8 cellular contexts compared by ENCODE assay signal in genomic region chr20:59455392-59456341, GRCh38.
DNase-seq lines count a peak whose midpoint lies in the region; ATAC-seq, FAIRE-seq and TF ChIP-seq lines count a peak whose summit lies in the region.

No MANE protein-coding gene starts in this region.

- H3K4me2 ChIP-seq in K562 (ENCODE audit: insufficient read depth, low read length) = no peak overlapping the region

- in situ Hi-C loops in KBM-7 (cut with MboI; ENCODE audit: low pct_unique_long_range_greater_than_20kb, low sequenced_read_pairs) = no loop called here
- in situ Hi-C loops in K562 (cut with MboI) = no loop called here

- H3K9me3 ChIP-seq in K562 (replicated peaks; ENCODE audit: control insufficient read depth, insufficient read depth, low read depth, low read length) = no peaks in the 10 kb centered on the region
- no peaks in the 10 kb centered on the region for H3K9me3 ChIP-seq in upper lobe of right lung

- no peaks in the 10 kb centered on the region for H3K9me1 ChIP-seq in K562 (ENCODE audit: control insufficient read depth, insufficient read depth, low read length)

- peak; percentile 49; the same call in 1 of the 3 replicates for ATAC-seq in K562
- peak; percentile 19 for ATAC-seq in upper lobe of right lung

- DNase-seq in COLO829 (ENCODE audit: low spot score) (peak; percentile 69), KBM-7 (peak; percentile 4), K562 (ENCODE audit: extremely low read depth in 1 of 4, low spot score in 3 of 4) (peak; percentile 20 to 31 (median 22)), kidney epithelial cell (ENCODE audit: low read depth) (no peak), upper lobe of right lung (no peak), NCI-H128 (lab: John Stamatoyannopoulos, UW; ENCODE audit: unreplicated experiment) (no peak), HCEC 1CT (no peak)
- no peak for DNase-seq in stimulated activated CD4-positive, alpha-beta T cell treated with anti-CD3 and anti-CD28 coated beads, Interleukin-15, amount 100 ng/mL, for 24 hours

- H4K20me1 ChIP-seq in K562 (replicated peaks; ENCODE audit: control insufficient read depth, insufficient read depth, low read length) = no peaks in the 10 kb centered on the region; the same call in 1 of the 2 replicates

- H3K4me3 ChIP-seq in K562 = no peak overlapping the region
- no peak overlapping the region for H3K4me3 ChIP-seq in kidney epithelial cell (ENCODE audit: low read depth, low read length)
- no peak overlapping the region for H3K4me3 ChIP-seq in upper lobe of right lung

- H3K36me3 ChIP-seq in K562 (ENCODE audit: control insufficient read depth, insufficient read depth, low read length) = no peaks in the 10 kb centered on the region
- no peaks in the 10 kb centered on the region for H3K36me3 ChIP-seq in kidney epithelial cell (ENCODE audit: control insufficient read depth, insufficient read depth, low read length)
- no peaks in the 10 kb centered on the region for H3K36me3 ChIP-seq in upper lobe of right lung

- TF ChIP-seq EP300 in K562 (IDR thresholded peaks at IDR 0.05; ENCODE audit: low read length) = no peak

- BruUV-seq in K562 (replicated peaks; lab: Mats Ljungman, UMichigan) = no TSS peak

- H3K4me1 ChIP-seq in K562 (replicated peaks in 1 of 2; ENCODE audit: control insufficient read depth in 2 of 2, insufficient read depth in 2 of 2, low read length in 2 of 2) (no peaks in the 10 kb centered on the region), upper lobe of right lung (no peaks in the 10 kb centered on the region)

- H3K79me2 ChIP-seq in K562 (ENCODE audit: control insufficient read depth, insufficient read depth, low read length) = no peaks in the 10 kb centered on the region

- intact Hi-C loops in K562 (cut with micrococcal nuclease) (no loop called here), upper lobe of right lung (cut with DNase I) (no loop called here)

- 1% methylated on average over 8 of the region's 8 CpGs for WGBS in K562 (ENCODE audit: insufficient coverage, low coverage, missing lambda C conversion rate)

- peak; percentile 84 for FAIRE-seq in K562 (lab: Jason Lieb, UNC)

- peak in 1 of 2 experiments; percentile 63; a peak in 2 of 4 replicates for TF ChIP-seq RAD21 in K562 (CRISPR knock-in tag; conservative IDR thresholded peaks at IDR 0.05 in 1 of 2, IDR thresholded peaks at IDR 0.05 in 1 of 2)

- POLR2A ChIA-PET in K562 (lab: Yijun Ruan, JAX) = interaction anchor here (0.7 to 0.8 kb wide), 3 partner anchors 8 to 111 kb away, joined by 3 to 4 read pairs (median 3); no protein-coding TSS in a partner anchor

- H3K9ac ChIP-seq in K562 (ENCODE audit: insufficient read depth in 1 of 2, low read depth in 2 of 2, low read length in 2 of 2) = no peak overlapping the region

- no peak overlapping the region for H3K27ac ChIP-seq in K562 (ENCODE audit: extremely low read depth, low read depth, low read length)
- no peak overlapping the region for H3K27ac ChIP-seq in upper lobe of right lung

- TF ChIP-seq CTCF in K562 (IDR thresholded peaks at IDR 0.05 in 2 of 3, conservative IDR thresholded peaks at IDR 0.05 in 1 of 3; ENCODE audit: insufficient read depth in 2 of 3, low read depth in 1 of 3, low read length in 3 of 3) = peak; percentile 36 to 76 (median 71); a peak in 5 of 6 replicates
- TF ChIP-seq CTCF in kidney epithelial cell (IDR thresholded peaks at IDR 0.05; ENCODE audit: insufficient read depth, low read length, poor library complexity, severe bottlenecking) = peak; percentile 42
- TF ChIP-seq CTCF in upper lobe of right lung (IDR thresholded peaks at IDR 0.05) = peak; percentile 56

- CTCF ChIA-PET in K562 (lab: Yijun Ruan, JAX; ENCODE audit: low intra/inter-chr PET ratio) = interaction anchor here (0.7 kb wide), 2 partner anchors 368 to 585 kb away, joined by 3 read pairs; no protein-coding TSS in a partner anchor

- H3K27me3 ChIP-seq in K562 (ENCODE audit: control insufficient read depth in 2 of 2, insufficient read depth in 2 of 2, low read length in 2 of 2) (peaks cover 9 to 22% of the 10 kb centered on the region in 2 experiments; a peak in 4 of 5 replicates), kidney epithelial cell (ENCODE audit: control insufficient read depth, insufficient read depth, low read length) (peaks cover 2% of the 10 kb centered on the region), upper lobe of right lung (no peaks in the 10 kb centered on the region)

- no peak for TF ChIP-seq POLR2A in K562 (conservative IDR thresholded peaks at IDR 0.05)

- no peak overlapping the region for H2AFZ ChIP-seq in K562 (ENCODE audit: low read depth, low read length)

TF ChIP-seq in K562, 482 proteins besides CTCF, POLR2A, EP300 and RAD21 (continues in another document):
- no peak for TF ChIP-seq RBM39 (optimal IDR thresholded peaks at IDR 0.05; ENCODE audit: low read depth, low read length)
- no peak for TF ChIP-seq GTF3C2 (IDR thresholded peaks at IDR 0.05; ENCODE audit: borderline replicate concordance, extremely low read depth, insufficient read length)
- no peak for TF ChIP-seq BCL6 (CRISPR knock-in tag; IDR thresholded peaks at IDR 0.05)

Comparison
In these comparisons a context has a peak if more than half of its experiments do, and no peak if none do; other contexts are left out.
1. DNase-seq: peak in COLO829 (single experiment), KBM-7 (single experiment) and K562 (4 of 4); none in kidney epithelial cell (single experiment), upper lobe of right lung (single experiment), NCI-H128 (single experiment), stimulated activated CD4-positive, alpha-beta T cell treated with anti-CD3 and anti-CD28 coated beads, Interleukin-15, amount 100 ng/mL, for 24 hours (single experiment) and HCEC 1CT (single experiment).
2. Peak in every context shown above with its lines, with median percentiles within 50 percentile points of each other: CTCF ChIP-seq.